17 cellular contexts compared by ENCODE assay signal in genomic region chr2:11326692-11327211, GRCh38.
"Had no signal": no experiment of that assay in that cellular context is flagged by ENCODE, and none has a peak within 500 bp of the region (broad histone marks: within the 10 kb centered on the region; RNA-seq: fewer than 3 reads in every experiment).

No MANE protein-coding gene starts in this region.

- H3K27me3 ChIP-seq: brain microvascular endothelial cell, gastroesophageal sphincter, heart left ventricle had no signal

- DNase-seq: activated CD4-positive, alpha-beta T cell treated with anti-CD3 and anti-CD28 coated beads, Interleukin-2, amount 10 ng/mL, durations not matched to agents 24 days and 14 days; activated CD8-positive, alpha-beta T cell treated with anti-CD3 and anti-CD28 coated beads, Interleukin-2, amount 10 ng/mL, durations not matched to agents 7 days and 5 days; activated naive CD4-positive, alpha-beta T cell treated with anti-CD3 and anti-CD28 coated beads for 36 hours; activated T-cell treated with anti-CD3 and anti-CD28 coated beads, Interleukin-2, amount 50 U/mL, for 24 hours; anterior cingulate cortex; brain microvascular endothelial cell; effector CD8-positive, alpha-beta T cell; heart left ventricle; kidney; midbrain; stimulated activated naive B cell treated with anti-CD40 and anti-IgM and Interleukin-4, amounts not matched to agents 10 μg/mL and 1 μg/mL and 100 μg/mL, for 72 hours; T-helper 9 cell had no signal

- H3K27ac ChIP-seq: brain microvascular endothelial cell, coronary artery, epithelial cell of prostate, gastroesophageal sphincter had no signal

- H3K36me3 ChIP-seq: brain microvascular endothelial cell, gastroesophageal sphincter, heart left ventricle had no signal

- H3K4me3 ChIP-seq: coronary artery, gastroesophageal sphincter, lung had no signal

- H3K9me3 ChIP-seq: gastroesophageal sphincter had no signal

- ATAC-seq: activated CD8-positive, alpha-beta T cell treated with anti-CD3 and anti-CD28 coated beads, Interleukin-2, amount 10 ng/mL, durations not matched to agents 7 days and 5 days; gastroesophageal sphincter; heart left ventricle; left lobe of liver; stimulated activated naive B cell treated with anti-CD40 and anti-IgM and Interleukin-4, amounts not matched to agents 10 μg/mL and 1 μg/mL and 100 μg/mL, for 72 hours had no signal
